Comparison of ENCODE assay signal across 1 cellular context in the genomic region with DNA sequence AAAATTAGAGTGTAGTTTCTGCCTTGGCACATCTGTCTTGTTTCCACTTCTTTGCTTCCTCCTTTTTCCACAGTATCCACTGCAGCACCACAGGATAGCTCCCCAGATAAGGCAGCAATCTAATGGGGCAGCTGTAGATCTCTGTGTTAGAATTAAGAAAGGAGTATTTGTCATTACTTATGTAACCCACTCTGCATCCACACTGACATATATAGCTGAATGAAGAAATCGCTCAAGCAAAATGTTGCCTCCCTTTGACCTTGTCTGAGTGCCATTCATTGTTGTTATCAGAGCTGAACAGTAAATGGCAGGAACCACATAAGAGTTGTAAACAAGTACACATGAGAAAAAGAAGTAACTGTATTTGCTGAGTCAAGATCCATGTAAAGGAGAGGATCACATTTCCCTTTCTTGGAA.
TF ChIP-seq lines count a peak whose summit lies in the region.

No MANE protein-coding gene starts in this region.

TF ChIP-seq in K562, 482 proteins besides CTCF, POLR2A, EP300 and RAD21 (continued from another document and continues in another):
- TF ChIP-seq ATF6 (CRISPR knock-in tag; IDR thresholded peaks at IDR 0.05) (no peak), HMBOX1 (IDR thresholded peaks at IDR 0.05) (peak; percentile 60; the same call in 1 of the 2 replicates), GATA2 (CRISPR knock-in tag; IDR thresholded peaks at IDR 0.05) (peak; percentile 84), TEAD4 (IDR thresholded peaks at IDR 0.05; ENCODE audit: low read length) (peak; percentile 89), TEAD4 (CRISPR knock-in tag; IDR thresholded peaks at IDR 0.05; ENCODE audit: borderline replicate concordance) (no peak), POLR2AphosphoS5 (IDR thresholded peaks at IDR 0.05; ENCODE audit: control insufficient read depth, insufficient read depth, low read depth, low read length) (peak; percentile 76; the same call in 1 of the 2 replicates), EGR1 (conservative IDR thresholded peaks at IDR 0.05) (no peak), ZNF143 (CRISPR knock-in tag; IDR thresholded peaks at IDR 0.05) (no peak), EWSR1 (IDR thresholded peaks at IDR 0.05; ENCODE audit: borderline replicate concordance, low read depth, partially characterized antibody) (no peak), SNIP1 (IDR thresholded peaks at IDR 0.05; ENCODE audit: low read depth) (no peak), ZNF511 (CRISPR knock-in tag; IDR thresholded peaks at IDR 0.05) (no peak), ZNF75A (CRISPR knock-in tag; IDR thresholded peaks at IDR 0.05) (no peak), ZNF57 (CRISPR knock-in tag; IDR thresholded peaks at IDR 0.05) (no peak), ZFX (CRISPR knock-in tag; IDR thresholded peaks at IDR 0.05) (no peak), CEBPG (CRISPR knock-in tag; IDR thresholded peaks at IDR 0.05) (no peak), CEBPG (tag; conservative IDR thresholded peaks at IDR 0.05 in 1 of 2, IDR thresholded peaks at IDR 0.05 in 1 of 2) (peak; percentile 75 to 85), ZNF551 (CRISPR knock-in tag; IDR thresholded peaks at IDR 0.05) (no peak), MTA2 (IDR thresholded peaks at IDR 0.05; ENCODE audit: low read depth) (peak; percentile 78), SAFB2 (IDR thresholded peaks at IDR 0.05; ENCODE audit: borderline replicate concordance, low read depth, low read length, severe bottlenecking) (no peak), CBX8 (IDR thresholded peaks at IDR 0.05; ENCODE audit: borderline replicate concordance, extremely low read depth, low read depth, low read length, poor library complexity, severe bottlenecking) (no peak), HDAC3 (IDR thresholded peaks at IDR 0.05; ENCODE audit: borderline replicate concordance, partially characterized antibody) (peak; percentile 83), ZNF239 (CRISPR knock-in tag; IDR thresholded peaks at IDR 0.05) (no peak), CCNT2 (IDR thresholded peaks at IDR 0.05; ENCODE audit: borderline replicate concordance, extremely low read depth, insufficient read length, low read depth, low read length) (peak; percentile 79), MTF1 (CRISPR knock-in tag; IDR thresholded peaks at IDR 0.05; ENCODE audit: borderline replicate concordance) (no peak), YY1 (IDR thresholded peaks at IDR 0.05; ENCODE audit: borderline replicate concordance in 1 of 3, control insufficient read depth in 1 of 3, extremely low read depth in 1 of 3, insufficient read depth in 3 of 3, insufficient read length in 1 of 3, insufficient replicate concordance in 2 of 3, low read depth in 1 of 3, low read length in 2 of 3) (no peak), POLR2G (IDR thresholded peaks at IDR 0.05; ENCODE audit: low read depth, low read length) (no peak), BACH1 (tag; IDR thresholded peaks at IDR 0.05) (peak; percentile 85), POLR2H (tag; IDR thresholded peaks at IDR 0.05; ENCODE audit: low read depth) (no peak), GATAD2A (IDR thresholded peaks at IDR 0.05) (0 out of 2 replicates have a peak, but pooled peaks have one; percentile 21), PYGO2 (tag; IDR thresholded peaks at IDR 0.05) (no peak), HINFP (tag; conservative IDR thresholded peaks at IDR 0.05; ENCODE audit: low read depth) (no peak), LEF1 (IDR thresholded peaks at IDR 0.05) (peak; percentile 93), COPS2 (conservative IDR thresholded peaks at IDR 0.05) (no peak), PATZ1 (CRISPR knock-in tag; IDR thresholded peaks at IDR 0.05; ENCODE audit: borderline replicate concordance) (no peak), CBX3 (IDR thresholded peaks at IDR 0.05; ENCODE audit: borderline replicate concordance in 1 of 2, low read length in 2 of 2) (no peak), CCAR2 (IDR thresholded peaks at IDR 0.05; ENCODE audit: low read depth, low read length) (no peak), NR2C2 (CRISPR knock-in tag; IDR thresholded peaks at IDR 0.05) (no peak), NR2C2 (tag; IDR thresholded peaks at IDR 0.05) (peak; percentile 81)
- TF ChIP-seq, protein P1, sequence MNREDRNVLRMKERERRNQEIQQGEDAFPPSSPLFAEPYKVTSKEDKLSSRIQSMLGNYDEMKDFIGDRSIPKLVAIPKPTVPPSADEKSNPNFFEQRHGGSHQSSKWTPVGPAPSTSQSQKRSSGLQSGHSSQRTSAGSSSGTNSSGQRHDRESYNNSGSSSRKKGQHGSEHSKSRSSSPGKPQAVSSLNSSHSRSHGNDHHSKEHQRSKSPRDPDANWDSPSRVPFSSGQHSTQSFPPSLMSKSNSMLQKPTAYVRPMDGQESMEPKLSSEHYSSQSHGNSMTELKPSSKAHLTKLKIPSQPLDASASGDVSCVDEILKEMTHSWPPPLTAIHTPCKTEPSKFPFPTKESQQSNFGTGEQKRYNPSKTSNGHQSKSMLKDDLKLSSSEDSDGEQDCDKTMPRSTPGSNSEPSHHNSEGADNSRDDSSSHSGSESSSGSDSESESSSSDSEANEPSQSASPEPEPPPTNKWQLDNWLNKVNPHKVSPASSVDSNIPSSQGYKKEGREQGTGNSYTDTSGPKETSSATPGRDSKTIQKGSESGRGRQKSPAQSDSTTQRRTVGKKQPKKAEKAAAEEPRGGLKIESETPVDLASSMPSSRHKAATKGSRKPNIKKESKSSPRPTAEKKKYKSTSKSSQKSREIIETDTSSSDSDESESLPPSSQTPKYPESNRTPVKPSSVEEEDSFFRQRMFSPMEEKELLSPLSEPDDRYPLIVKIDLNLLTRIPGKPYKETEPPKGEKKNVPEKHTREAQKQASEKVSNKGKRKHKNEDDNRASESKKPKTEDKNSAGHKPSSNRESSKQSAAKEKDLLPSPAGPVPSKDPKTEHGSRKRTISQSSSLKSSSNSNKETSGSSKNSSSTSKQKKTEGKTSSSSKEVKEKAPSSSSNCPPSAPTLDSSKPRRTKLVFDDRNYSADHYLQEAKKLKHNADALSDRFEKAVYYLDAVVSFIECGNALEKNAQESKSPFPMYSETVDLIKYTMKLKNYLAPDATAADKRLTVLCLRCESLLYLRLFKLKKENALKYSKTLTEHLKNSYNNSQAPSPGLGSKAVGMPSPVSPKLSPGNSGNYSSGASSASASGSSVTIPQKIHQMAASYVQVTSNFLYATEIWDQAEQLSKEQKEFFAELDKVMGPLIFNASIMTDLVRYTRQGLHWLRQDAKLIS (CRISPR knock-in tag; IDR thresholded peaks at IDR 0.05) = no peak
- TF ChIP-seq, protein P2, sequence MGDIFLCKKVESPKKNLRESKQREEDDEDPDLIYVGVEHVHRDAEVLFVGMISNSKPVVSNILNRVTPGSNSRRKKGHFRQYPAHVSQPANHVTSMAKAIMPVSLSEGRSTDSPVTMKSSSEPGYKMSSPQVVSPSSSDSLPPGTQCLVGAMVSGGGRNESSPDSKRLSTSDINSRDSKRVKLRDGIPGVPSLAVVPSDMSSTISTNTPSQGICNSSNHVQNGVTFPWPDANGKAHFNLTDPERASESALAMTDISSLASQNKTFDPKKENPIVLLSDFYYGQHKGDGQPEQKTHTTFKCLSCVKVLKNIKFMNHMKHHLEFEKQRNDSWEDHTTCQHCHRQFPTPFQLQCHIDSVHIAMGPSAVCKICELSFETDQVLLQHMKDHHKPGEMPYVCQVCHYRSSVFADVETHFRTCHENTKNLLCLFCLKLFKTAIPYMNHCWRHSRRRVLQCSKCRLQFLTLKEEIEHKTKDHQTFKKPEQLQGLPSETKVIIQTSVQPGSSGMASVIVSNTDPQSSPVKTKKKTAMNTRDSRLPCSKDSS (IDR thresholded peaks at IDR 0.05; ENCODE audit: low read depth, partially characterized antibody) = no peak
- TF ChIP-seq, protein P3, sequence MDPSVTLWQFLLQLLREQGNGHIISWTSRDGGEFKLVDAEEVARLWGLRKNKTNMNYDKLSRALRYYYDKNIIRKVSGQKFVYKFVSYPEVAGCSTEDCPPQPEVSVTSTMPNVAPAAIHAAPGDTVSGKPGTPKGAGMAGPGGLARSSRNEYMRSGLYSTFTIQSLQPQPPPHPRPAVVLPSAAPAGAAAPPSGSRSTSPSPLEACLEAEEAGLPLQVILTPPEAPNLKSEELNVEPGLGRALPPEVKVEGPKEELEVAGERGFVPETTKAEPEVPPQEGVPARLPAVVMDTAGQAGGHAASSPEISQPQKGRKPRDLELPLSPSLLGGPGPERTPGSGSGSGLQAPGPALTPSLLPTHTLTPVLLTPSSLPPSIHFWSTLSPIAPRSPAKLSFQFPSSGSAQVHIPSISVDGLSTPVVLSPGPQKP (CRISPR knock-in tag; IDR thresholded peaks at IDR 0.05) = no peak
- TF ChIP-seq, protein P4, sequence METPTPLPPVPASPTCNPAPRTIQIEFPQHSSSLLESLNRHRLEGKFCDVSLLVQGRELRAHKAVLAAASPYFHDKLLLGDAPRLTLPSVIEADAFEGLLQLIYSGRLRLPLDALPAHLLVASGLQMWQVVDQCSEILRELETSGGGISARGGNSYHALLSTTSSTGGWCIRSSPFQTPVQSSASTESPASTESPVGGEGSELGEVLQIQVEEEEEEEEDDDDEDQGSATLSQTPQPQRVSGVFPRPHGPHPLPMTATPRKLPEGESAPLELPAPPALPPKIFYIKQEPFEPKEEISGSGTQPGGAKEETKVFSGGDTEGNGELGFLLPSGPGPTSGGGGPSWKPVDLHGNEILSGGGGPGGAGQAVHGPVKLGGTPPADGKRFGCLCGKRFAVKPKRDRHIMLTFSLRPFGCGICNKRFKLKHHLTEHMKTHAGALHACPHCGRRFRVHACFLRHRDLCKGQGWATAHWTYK (CRISPR knock-in tag; IDR thresholded peaks at IDR 0.05) = peak; percentile 36; the same call in 1 of the 2 replicates
